In the genomic region with DNA sequence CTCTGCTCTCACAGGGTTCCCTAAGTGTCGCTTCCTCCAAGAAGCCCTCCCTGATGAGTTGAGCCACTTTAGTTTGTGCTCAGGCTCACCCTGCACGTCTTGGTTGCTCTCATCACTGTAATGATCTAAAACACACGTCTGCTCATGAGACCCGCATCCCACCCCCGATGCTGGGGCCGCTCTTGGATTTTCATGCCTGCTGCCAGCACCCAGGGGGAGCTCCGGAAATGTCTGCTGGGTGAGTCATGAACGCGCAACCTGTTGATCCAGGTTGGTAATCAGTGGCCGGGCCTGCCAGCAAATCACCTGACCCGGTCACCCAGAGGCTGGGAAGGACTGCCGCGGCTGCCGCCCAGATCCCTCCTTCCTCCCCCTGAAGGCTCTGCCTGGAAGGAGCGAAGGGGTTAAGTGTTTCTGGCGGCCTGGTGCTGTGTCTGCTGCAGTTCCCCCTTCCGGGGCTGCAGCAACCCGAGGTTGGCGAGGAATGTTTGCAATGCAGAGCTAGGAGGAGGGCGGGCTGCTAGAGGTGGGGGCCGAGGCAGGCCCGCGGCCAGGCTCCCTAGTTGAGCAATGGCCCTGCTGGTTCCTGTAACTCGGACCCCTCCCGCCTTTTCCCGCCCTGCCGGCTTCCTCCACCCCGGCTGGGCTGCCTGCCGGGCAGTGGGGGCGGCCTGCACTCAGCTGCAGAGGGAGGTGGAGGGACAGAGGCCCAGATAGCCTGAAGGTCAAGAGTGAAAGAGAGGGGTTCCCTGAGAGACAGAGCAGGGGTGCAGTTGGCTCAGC, we compare ENCODE assay signal across 8 cellular contexts.
DNase-seq lines count a peak whose midpoint lies in the region; ATAC-seq and TF ChIP-seq lines count a peak whose summit lies in the region.

No MANE protein-coding gene starts in this region.

- TF ChIP-seq CTCF in thyroid gland (IDR thresholded peaks at IDR 0.05) = peak in 1 of 6 experiments; percentile 4

- H3K4me3 Mint-ChIP-seq in activated CD4-positive, alpha-beta T cell treated with anti-CD3 and anti-CD28 coated beads, Interleukin-2, amount 10 ng/mL, durations not matched to agents 24 days and 14 days = peak overlapping the region; percentile 55

- H3K4me3 ChIP-seq in esophagus (ENCODE audit: low read depth in 1 of 2, low read length in 2 of 2) (peak overlapping the region in 1 of 2 donors; percentile 17), thyroid gland (replicated peaks in 1 of 3) (no peak overlapping the region)

- no peaks in the 10 kb centered on the region for H3K36me3 Mint-ChIP-seq in activated CD4-positive, alpha-beta T cell treated with anti-CD3 and anti-CD28 coated beads, Interleukin-2, amount 10 ng/mL, durations not matched to agents 24 days and 14 days (ENCODE audit: low read depth)

- H3K4me1 ChIP-seq in esophagus (ENCODE audit: control insufficient read depth in 2 of 2, insufficient read depth in 2 of 2, low read length in 1 of 2) (peaks cover 10 to 25% of the 10 kb centered on the region in 2 donors), thyroid gland (peaks cover 33 to 53% of the 10 kb centered on the region in 2 donors)

- H3K9me3 ChIP-seq in esophagus (ENCODE audit: control insufficient read depth in 2 of 2, insufficient read depth in 1 of 2, low read depth in 1 of 2, low read length in 1 of 2) (peaks cover 0 to 4% of the 10 kb centered on the region in 2 donors), thyroid gland (no peaks in the 10 kb centered on the region)

- H3K9me3 Mint-ChIP-seq in activated CD4-positive, alpha-beta T cell treated with anti-CD3 and anti-CD28 coated beads, Interleukin-2, amount 10 ng/mL, durations not matched to agents 24 days and 14 days = peaks cover 3% of the 10 kb centered on the region

- H3K27ac ChIP-seq in esophagus (ENCODE audit: low read depth in 2 of 2, low read length in 1 of 2) (peak overlapping the region; percentile 94 to 99), thyroid gland (peak overlapping the region; percentile 92 to 96 (median 94))

- H3K27me3 ChIP-seq in esophagus (ENCODE audit: control insufficient read depth in 1 of 2, insufficient read depth in 2 of 2, low read length in 2 of 2) (no peaks in the 10 kb centered on the region), thyroid gland (no peaks in the 10 kb centered on the region)

- H3K36me3 ChIP-seq in esophagus (ENCODE audit: control insufficient read depth in 2 of 2, insufficient read depth in 2 of 2, low read length in 1 of 2) (peaks cover 0 to 3% of the 10 kb centered on the region in 2 donors), thyroid gland (no peaks in the 10 kb centered on the region)

- H3K27me3 Mint-ChIP-seq in activated CD4-positive, alpha-beta T cell treated with anti-CD3 and anti-CD28 coated beads, Interleukin-2, amount 10 ng/mL, durations not matched to agents 24 days and 14 days = peaks cover 8% of the 10 kb centered on the region

- peak overlapping the region; percentile 84 for H3K27ac Mint-ChIP-seq in activated CD4-positive, alpha-beta T cell treated with anti-CD3 and anti-CD28 coated beads, Interleukin-2, amount 10 ng/mL, durations not matched to agents 24 days and 14 days

- intact Hi-C loops in activated CD4-positive, alpha-beta T cell treated with anti-CD3 and anti-CD28 coated beads, Interleukin-2, amount 10 ng/mL, durations not matched to agents 24 days and 14 days (cut with micrococcal nuclease) = no loop called here
- intact Hi-C loops in thyroid gland (cut with DNase I) = no loop called here

- ATAC-seq in GM21367 (IDR thresholded peaks at IDR 0.05; ENCODE audit: unreplicated experiment) = no peak
- no peak for ATAC-seq in GM19455 (IDR thresholded peaks at IDR 0.05; ENCODE audit: unreplicated experiment)

- H3K4me1 Mint-ChIP-seq in activated CD4-positive, alpha-beta T cell treated with anti-CD3 and anti-CD28 coated beads, Interleukin-2, amount 10 ng/mL, durations not matched to agents 24 days and 14 days = peaks cover 15% of the 10 kb centered on the region

- TF ChIP-seq POLR2A in thyroid gland (IDR thresholded peaks at IDR 0.05) = peak in 1 of 2 donors; percentile 66

- DNase-seq in DMS 273 (lab: John Stamatoyannopoulos, UW; ENCODE audit: unreplicated experiment) (peak; percentile 79), M059J (ENCODE audit: low read depth) (peak; percentile 99), mesenteric fat pad (ENCODE audit: low spot score) (peak; percentile 96), thyroid gland (peak; percentile 98 to 99)
- DNase-seq in activated CD4-positive, alpha-beta T cell treated with anti-CD3 and anti-CD28 coated beads, Interleukin-2, amount 10 ng/mL, durations not matched to agents 24 days and 14 days = peak; percentile 68

- WGBS in esophagus, 2 donors = 7 to 13% methylated on average over 30 of the region's 30 CpGs
- 12 to 14% methylated on average over 11 to 15 of the region's 30 CpGs for WGBS in thyroid gland, 2 donors
